ENCODE assay signal across 13 cellular contexts in genomic region chr4:48012819-48013218, GRCh38.
"Had no signal": no experiment of that assay in that cellular context is flagged by ENCODE, and none has a peak within 500 bp of the region (broad histone marks: within the 10 kb centered on the region; RNA-seq: fewer than 3 reads in every experiment).

No MANE protein-coding gene starts in this region.

- H3K9me3 Mint-ChIP-seq: activated T-cell treated with anti-CD3 and anti-CD28 coated beads, Interleukin-2, amount 50 U/mL, for 24 hours had no signal

- H3K27ac Mint-ChIP-seq: activated naive CD4-positive, alpha-beta T cell treated with anti-CD3 and anti-CD28 coated beads, Interleukin-2, amount 50 U/mL, for 72 hours; activated T-cell treated with anti-CD3 and anti-CD28 coated beads, Interleukin-2, amount 50 U/mL, for 24 hours; brain; T-helper 1 cell treated with Interleukin-12 subunit alpha and Interleukin-12 subunit beta and Interleukin-4 antibody, amounts not matched to agents 30 μg/mL and 1 μg/mL, for 36 hours had no signal

- H3K4me3 Mint-ChIP-seq: activated T-cell treated with anti-CD3 and anti-CD28 coated beads, Interleukin-2, amount 50 U/mL, for 24 hours; neural crest cell; T-helper 1 cell treated with Interleukin-12 subunit alpha and Interleukin-12 subunit beta and Interleukin-4 antibody, amounts not matched to agents 30 μg/mL and 1 μg/mL, for 36 hours had no signal

- H3K36me3 Mint-ChIP-seq: brain had no signal

- DNase-seq: activated effector memory CD4-positive, alpha-beta T cell treated with Interleukin-2 at 50 U/mL for 16 hours; activated T-cell treated with anti-CD3 and anti-CD28 coated beads, Interleukin-2, amount 50 U/mL, for 24 hours; amygdala; foreskin keratinocyte; left ventricle myocardium inferior; mesendoderm; pancreas; small intestine; tibial artery had no signal
